Comparison of ENCODE assay signal across 8 cellular contexts in the genomic region with DNA sequence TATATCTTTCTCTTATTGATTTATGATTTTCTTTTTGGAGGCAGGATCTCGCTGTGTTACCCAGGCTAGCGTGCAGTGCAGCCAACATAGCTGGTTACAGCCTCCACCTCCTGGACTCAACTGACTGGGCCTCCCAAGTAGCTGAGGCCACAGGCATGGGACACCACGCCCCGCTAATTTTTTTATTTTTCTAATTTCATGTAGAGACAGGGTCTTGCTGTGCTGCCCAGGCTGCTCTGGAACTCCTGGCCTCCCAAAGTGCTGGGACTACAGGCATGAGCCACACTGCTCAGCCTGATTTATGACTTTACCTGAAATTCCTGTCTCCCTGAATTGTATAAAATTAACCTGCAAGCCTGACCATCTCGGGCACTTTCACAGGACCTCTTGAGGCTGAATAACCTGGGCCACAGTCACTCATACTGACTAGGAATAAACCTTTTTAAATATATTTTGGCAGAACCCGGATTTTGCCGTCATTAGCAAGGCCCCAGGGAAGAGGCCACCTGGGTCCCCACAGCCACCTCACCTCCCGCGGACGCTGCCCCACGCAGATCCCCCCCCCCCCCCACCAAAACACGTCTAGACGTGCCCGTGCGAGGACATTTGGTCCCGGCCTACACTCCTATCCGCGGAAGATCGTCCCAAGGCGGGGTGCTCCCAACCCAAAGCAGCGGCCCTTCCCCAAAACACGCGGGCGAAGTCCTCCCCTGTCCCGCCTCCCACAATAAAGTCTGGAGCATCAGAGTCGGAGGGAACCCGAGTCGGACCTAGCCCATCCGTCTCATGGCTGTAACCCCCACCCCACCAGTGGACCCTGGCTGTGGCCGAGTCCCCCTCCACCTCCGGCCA. TPM values are rescaled to one million over a fixed set of nuclear protein-coding genes. Genes with fewer than 3 reads are reported as not detected.
DNase-seq lines count a peak whose midpoint lies in the region; ATAC-seq and TF ChIP-seq lines count a peak whose summit lies in the region.

No MANE protein-coding gene starts in this region.

- peak overlapping the region; percentile 46 for H3K27ac ChIP-seq in OCI-LY3 (ENCODE audit: low read length)
- peak overlapping the region; percentile 76 for H3K27ac ChIP-seq in effector memory CD4-positive, alpha-beta T cell (ENCODE audit: insufficient read depth, low read length, poor library complexity, severe bottlenecking)

- peaks cover 14% of the 10 kb centered on the region for H3K36me3 ChIP-seq in OCI-LY3 (replicated peaks; ENCODE audit: low read depth, low read length)
- no peaks in the 10 kb centered on the region for H3K36me3 ChIP-seq in effector memory CD4-positive, alpha-beta T cell (ENCODE audit: control insufficient read depth, insufficient read depth, low read length)

- peaks cover 39% of the 10 kb centered on the region for H3K4me1 ChIP-seq in OCI-LY3 (ENCODE audit: low read length)
- H3K4me1 ChIP-seq in effector memory CD4-positive, alpha-beta T cell (ENCODE audit: control insufficient read depth, insufficient read depth, low read length, poor library complexity, severe bottlenecking), result peaks cover 8% of the 10 kb centered on the region
- peaks cover 11% of the 10 kb centered on the region for H3K4me1 ChIP-seq in mononuclear cell (ENCODE audit: insufficient read depth, low read length)

- no peak for ATAC-seq in GM21367 (IDR thresholded peaks at IDR 0.05; ENCODE audit: unreplicated experiment)

- H3K4me3 ChIP-seq in OCI-LY3 (ENCODE audit: low read length) (peak overlapping the region; percentile 83), mononuclear cell (ENCODE audit: low read length) (peak overlapping the region; percentile 66)
- H3K4me3 ChIP-seq in effector memory CD4-positive, alpha-beta T cell (ENCODE audit: insufficient read depth, low read depth, low read length, poor library complexity, severe bottlenecking), result peak overlapping the region; percentile 95

- H3K27me3 ChIP-seq in OCI-LY3 (ENCODE audit: low read depth, low read length) (no peaks in the 10 kb centered on the region), mononuclear cell (ENCODE audit: insufficient read depth, low read length) (no peaks in the 10 kb centered on the region)
- H3K27me3 ChIP-seq in effector memory CD4-positive, alpha-beta T cell (replicated peaks; ENCODE audit: control insufficient read depth, insufficient read depth, low read length, poor library complexity, severe bottlenecking), result no peaks in the 10 kb centered on the region

- H3K9me3 ChIP-seq in OCI-LY3 (ENCODE audit: insufficient read depth, low read length) (0 out of 2 replicates have a peak, but pooled peaks cover 4% of the 10 kb centered on the region), mononuclear cell (ENCODE audit: low read depth, low read length) (peaks cover 9% of the 10 kb centered on the region)
- H3K9me3 ChIP-seq in effector memory CD4-positive, alpha-beta T cell (ENCODE audit: control insufficient read depth, low read length), result no peaks in the 10 kb centered on the region

- peak overlapping the region; percentile 78; the same call in 1 of the 2 replicates for H2AFZ ChIP-seq in OCI-LY3 (ENCODE audit: low read depth, low read length)

- H3K79me2 ChIP-seq in OCI-LY3 (ENCODE audit: low read length), result peaks cover 38% of the 10 kb centered on the region

- DNase-seq in NCI-H510A treated with DMSO at 0.1 percent for 48 hours (lab: John Stamatoyannopoulos, UW) (peak; percentile 23), NCI-H510A (lab: John Stamatoyannopoulos, UW) (no peak), islet precursor cell (no peak), NCI-H2029 (lab: John Stamatoyannopoulos, UW) (no peak)
- no peak for DNase-seq in effector memory CD4-positive, alpha-beta T cell

- H4K20me1 ChIP-seq in OCI-LY3 (ENCODE audit: insufficient read depth, low read length), result no peaks in the 10 kb centered on the region

- peak overlapping the region; percentile 72 for H3K4me2 ChIP-seq in OCI-LY3 (ENCODE audit: low read length)

- H3K9ac ChIP-seq in OCI-LY3 (ENCODE audit: low read length), result peak overlapping the region; percentile 89

- no peak for TF ChIP-seq CTCF in OCI-LY3 (IDR thresholded peaks at IDR 0.05; ENCODE audit: low read depth, low read length)

RNA-seq across cellular contexts. Expression of gene ZNF337, which starts 0.9 kb away (rescaled TPM):
- total RNA-seq in mononuclear cell, result 10.8 TPM
